13 cellular contexts compared by ENCODE assay signal in genomic region chr11:94271885-94272372, GRCh38. TPM values are rescaled to one million over a fixed set of nuclear protein-coding genes. Genes with fewer than 3 reads are reported as not detected.
DNase-seq lines count a peak whose midpoint lies in the region; ATAC-seq and TF ChIP-seq lines count a peak whose summit lies in the region.
"Had no signal": no experiment of that assay in that cellular context is flagged by ENCODE, and none has a peak within 500 bp of the region (broad histone marks: within the 10 kb centered on the region; RNA-seq: fewer than 3 reads in every experiment).

No MANE protein-coding gene starts in this region.

- no peak overlapping the region for H3K27ac Mint-ChIP-seq in mesothelial cell of epicardium
- no peak overlapping the region for H3K27ac Mint-ChIP-seq in Calu3 (ENCODE audit: unreplicated experiment)
- H3K27ac Mint-ChIP-seq: activated CD4-positive, alpha-beta T cell treated with anti-CD3 and anti-CD28 coated beads, Interleukin-2, amount 10 ng/mL, durations not matched to agents 24 days and 14 days; GM23338; naive thymus-derived CD8-positive, alpha-beta T cell had no signal

- no peak for TF ChIP-seq CTCF in mesothelial cell of epicardium (IDR thresholded peaks at IDR 0.05; ENCODE audit: unreplicated experiment)
- no peak for TF ChIP-seq CTCF in Calu3 (IDR thresholded peaks at IDR 0.05; ENCODE audit: unreplicated experiment)

- no peak overlapping the region for H3K4me3 Mint-ChIP-seq in mesothelial cell of epicardium
- H3K4me3 Mint-ChIP-seq in Calu3 (ENCODE audit: low read depth, unreplicated experiment): no peak overlapping the region
- H3K4me3 Mint-ChIP-seq: activated CD4-positive, alpha-beta T cell treated with anti-CD3 and anti-CD28 coated beads, Interleukin-2, amount 10 ng/mL, durations not matched to agents 24 days and 14 days; GM23338; naive thymus-derived CD8-positive, alpha-beta T cell had no signal

- no TSS peak for BruUV-seq in Calu3 (replicated peaks; lab: Mats Ljungman, UMichigan)

- H3K36me3 Mint-ChIP-seq in mesothelial cell of epicardium (no peaks in the 10 kb centered on the region), Calu3 (ENCODE audit: insufficient read depth, unreplicated experiment) (no peaks in the 10 kb centered on the region)

- DNase-seq in dedifferentiated amniotic fluid mesenchymal stem cell (ENCODE audit: extremely low spot score) (peak; percentile 1), COR-L47 (lab: John Stamatoyannopoulos, UW) (no peak), mesothelial cell of epicardium (ENCODE audit: low spot score in 2 of 2, unreplicated experiment in 2 of 2) (no peak), Calu3 (no peak)
- DNase-seq: activated CD4-positive, alpha-beta T cell treated with anti-CD3 and anti-CD28 coated beads, Interleukin-2, amount 10 ng/mL, durations not matched to agents 24 days and 14 days; DMS79 treated with DMSO at 0.1 percent for 48 hours; naive thymus-derived CD8-positive, alpha-beta T cell; NCI-H345 had no signal

- H3K27me3 Mint-ChIP-seq in mesothelial cell of epicardium (ENCODE audit: low read depth) (peaks cover 4% of the 10 kb centered on the region), Calu3 (ENCODE audit: unreplicated experiment) (peaks cover 14% of the 10 kb centered on the region)
- H3K27me3 Mint-ChIP-seq: activated CD4-positive, alpha-beta T cell treated with anti-CD3 and anti-CD28 coated beads, Interleukin-2, amount 10 ng/mL, durations not matched to agents 24 days and 14 days had no signal

- H3K9me3 Mint-ChIP-seq in mesothelial cell of epicardium (peaks cover 28% of the 10 kb centered on the region), Calu3 (ENCODE audit: low read depth, unreplicated experiment) (no peaks in the 10 kb centered on the region)
- H3K9me3 Mint-ChIP-seq: GM23338 had no signal

- CTCF ChIA-PET in Calu3 (lab: Charles Lee): no interaction called here

- peak; percentile 83 for ATAC-seq in GM18873 (IDR thresholded peaks at IDR 0.05; ENCODE audit: low FRiP score, unreplicated experiment)
- peak; percentile 87 for ATAC-seq in GM21526 (IDR thresholded peaks at IDR 0.05; ENCODE audit: low FRiP score, unreplicated experiment)
- ATAC-seq in HG03095 (IDR thresholded peaks at IDR 0.05; ENCODE audit: unreplicated experiment): peak; percentile 75
- ATAC-seq: GM23338; naive thymus-derived CD8-positive, alpha-beta T cell had no signal

- intact Hi-C loops in Calu3 (cut with micrococcal nuclease; ENCODE audit: unreplicated experiment): no loop called here

- H3K4me1 Mint-ChIP-seq in mesothelial cell of epicardium: peaks cover 4% of the 10 kb centered on the region
- no peaks in the 10 kb centered on the region for H3K4me1 Mint-ChIP-seq in Calu3 (ENCODE audit: low read depth, unreplicated experiment)
- H3K4me1 Mint-ChIP-seq: activated CD4-positive, alpha-beta T cell treated with anti-CD3 and anti-CD28 coated beads, Interleukin-2, amount 10 ng/mL, durations not matched to agents 24 days and 14 days; GM23338; naive thymus-derived CD8-positive, alpha-beta T cell had no signal

RNA-seq across cellular contexts. Expression of gene IZUMO1R, which starts 32.5 kb away (rescaled TPM):
- total RNA-seq in mesothelial cell of epicardium (not detected in 3 replicates), Calu3 (2022) (not detected in 2 replicates)
- total RNA-seq: activated CD4-positive, alpha-beta T cell treated with anti-CD3 and anti-CD28 coated beads, Interleukin-2, amount 10 ng/mL, durations not matched to agents 24 days and 14 days; GM23338; naive thymus-derived CD8-positive, alpha-beta T cell; subcutaneous adipose tissue had no signal
